Comparison of ENCODE assay signal across 8 cellular contexts in the genomic region with DNA sequence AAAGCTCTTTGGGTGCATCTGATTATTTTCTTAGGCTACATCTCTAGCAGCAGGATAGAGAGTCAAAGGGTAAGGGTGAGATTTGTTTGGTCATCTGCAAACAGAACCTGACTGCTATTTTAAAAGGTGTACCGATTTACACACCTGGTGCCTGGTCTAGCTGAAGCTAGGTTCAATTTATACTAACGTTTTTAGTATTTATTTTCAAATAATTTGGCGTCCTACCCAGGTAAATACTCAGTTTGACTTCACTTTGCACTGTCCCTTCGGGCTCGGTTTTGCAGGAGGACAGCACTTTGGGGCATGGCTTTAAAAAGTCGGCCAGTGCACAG. TPM values are rescaled to one million over a fixed set of nuclear protein-coding genes. Genes with fewer than 3 reads are reported as not detected.
DNase-seq lines count a peak whose midpoint lies in the region; ATAC-seq and TF ChIP-seq lines count a peak whose summit lies in the region.

No MANE protein-coding gene starts in this region.

- no peak for DNase-seq in CD8-positive, alpha-beta T cell
- DNase-seq in NB4 (ENCODE audit: low read depth) (no peak), A172 (ENCODE audit: low spot score) (no peak), hypothalamus (lab: John Stamatoyannopoulos, UW) (no peak), NCI-H774 (lab: John Stamatoyannopoulos, UW) (no peak)
- DNase-seq in effector memory CD4-positive, alpha-beta T cell, result no peak

- H3K36me3 Mint-ChIP-seq in CD8-positive, alpha-beta T cell, result peaks cover 26% of the 10 kb centered on the region

- peak overlapping the region; percentile 92 for H3K4me3 ChIP-seq in CD8-positive, alpha-beta T cell (ENCODE audit: low read depth, low read length)
- peak overlapping the region; percentile 94 for H3K4me3 ChIP-seq in NB4 (ENCODE audit: low read depth, low read length)
- peak overlapping the region; percentile 97 for H3K4me3 ChIP-seq in effector memory CD4-positive, alpha-beta T cell (ENCODE audit: insufficient read depth, low read depth, low read length, poor library complexity, severe bottlenecking)
- H3K4me3 ChIP-seq in neuron (ENCODE audit: low read length), result peak overlapping the region; percentile 82

- no peak for TF ChIP-seq CTCF in CD8-positive, alpha-beta T cell (IDR thresholded peaks at IDR 0.05)
- no peak for TF ChIP-seq CTCF in NB4 (IDR thresholded peaks at IDR 0.05; ENCODE audit: low read depth, low read length)

- peak overlapping the region; percentile 65 for H2AFZ ChIP-seq in neuron (ENCODE audit: low read depth, low read length)

- no peaks in the 10 kb centered on the region for H3K36me3 ChIP-seq in CD8-positive, alpha-beta T cell (ENCODE audit: insufficient read depth, low read length)
- no peaks in the 10 kb centered on the region for H3K36me3 ChIP-seq in effector memory CD4-positive, alpha-beta T cell (ENCODE audit: control insufficient read depth, insufficient read depth, low read length)
- peaks cover 19% of the 10 kb centered on the region for H3K36me3 ChIP-seq in neuron (ENCODE audit: insufficient read depth, low read length)

- peak overlapping the region; percentile 99 for H3K27ac Mint-ChIP-seq in CD8-positive, alpha-beta T cell

- no peaks in the 10 kb centered on the region for H3K27me3 Mint-ChIP-seq in CD8-positive, alpha-beta T cell (ENCODE audit: low read depth)

- H3K9me3 Mint-ChIP-seq in CD8-positive, alpha-beta T cell, result no peaks in the 10 kb centered on the region

- no peaks in the 10 kb centered on the region for H3K27me3 ChIP-seq in CD8-positive, alpha-beta T cell (ENCODE audit: insufficient read depth, low read length)
- H3K27me3 ChIP-seq in effector memory CD4-positive, alpha-beta T cell (replicated peaks; ENCODE audit: control insufficient read depth, insufficient read depth, low read length, poor library complexity, severe bottlenecking), result no peaks in the 10 kb centered on the region
- H3K27me3 ChIP-seq in neuron (ENCODE audit: insufficient read depth, low read length), result no peaks in the 10 kb centered on the region

- peaks cover 18% of the 10 kb centered on the region for H3K4me1 Mint-ChIP-seq in CD8-positive, alpha-beta T cell (ENCODE audit: low read depth)

- ATAC-seq in CD8-positive, alpha-beta T cell, result no peak
- no peak for ATAC-seq in HG03521 (IDR thresholded peaks at IDR 0.05; ENCODE audit: unreplicated experiment)

- POLR2A ChIA-PET in CD8-positive, alpha-beta T cell (lab: Charles Lee), result interaction anchor here (1.2 to 1.7 kb wide), 4 partner anchors 10 to 866 kb away, joined by 3 to 11 read pairs (median 7); partner anchors contain the start of genes ATAD2B, ITSN2 and NCOA1

- CTCF ChIA-PET in CD8-positive, alpha-beta T cell (lab: Charles Lee), result interaction anchor here (1.0 to 2.1 kb wide), 3 partner anchors 9 to 382 kb away, joined by 3 to 7 read pairs (median 4); no protein-coding TSS in a partner anchor

- peak overlapping the region; percentile 90 for H3K27ac ChIP-seq in CD8-positive, alpha-beta T cell (ENCODE audit: low read depth, low read length)
- H3K27ac ChIP-seq in effector memory CD4-positive, alpha-beta T cell (ENCODE audit: insufficient read depth, low read length, poor library complexity, severe bottlenecking), result peak overlapping the region; percentile 96

- peaks cover 12% of the 10 kb centered on the region for H3K4me1 ChIP-seq in CD8-positive, alpha-beta T cell (ENCODE audit: insufficient read depth, low read length)
- H3K4me1 ChIP-seq in effector memory CD4-positive, alpha-beta T cell (ENCODE audit: control insufficient read depth, insufficient read depth, low read length, poor library complexity, severe bottlenecking), result peaks cover 4% of the 10 kb centered on the region
- peaks cover 25% of the 10 kb centered on the region for H3K4me1 ChIP-seq in neuron (ENCODE audit: insufficient read depth, low read length)

- TF ChIP-seq POLR2A in NB4 (IDR thresholded peaks at IDR 0.05; ENCODE audit: extremely low read depth, insufficient read length), result no peak

- no peaks in the 10 kb centered on the region for H3K9me3 ChIP-seq in CD8-positive, alpha-beta T cell (ENCODE audit: low read length)
- H3K9me3 ChIP-seq in effector memory CD4-positive, alpha-beta T cell (ENCODE audit: control insufficient read depth, low read length), result no peaks in the 10 kb centered on the region
- peaks cover 5% of the 10 kb centered on the region for H3K9me3 ChIP-seq in neuron (ENCODE audit: low read length)

- intact Hi-C loops in CD8-positive, alpha-beta T cell (cut with DNase I, micrococcal nuclease), result loop anchor here (2.0 to 10.0 kb wide), 8 partner anchors 128 to 1555 kb away; partner anchors contain the start of genes SF3B6 (in 2 of the 2), ADCY3 (in 1 of the 2), ADGRF3 (in 1 of the 2) and ASXL2 (in 1 of the 2)

- H3K4me3 Mint-ChIP-seq in CD8-positive, alpha-beta T cell, result peak overlapping the region; percentile 98

RNA-seq across cellular contexts. Expression of gene PTRHD1, which starts 0.7 kb away (rescaled TPM):
- 10 to 100 TPM; 12.2 to 19.0 TPM for total RNA-seq in CD8-positive, alpha-beta T cell
- 41.9 and 51.6 TPM in 2 replicates for total RNA-seq in A172 (2014; rRNA removed; shearing (Covaris generic))

RNA-seq across cellular contexts. Expression of gene CENPO, which starts 0.7 kb away (rescaled TPM):
- total RNA-seq in CD8-positive, alpha-beta T cell, result 1 to 10 TPM; 3.4 to 3.6 TPM
- 47.1 and 54.0 TPM in 2 replicates for total RNA-seq in A172 (2014; rRNA removed; shearing (Covaris generic))

Comparison
In these comparisons a context has a peak if more than half of its experiments do, and no peak if none do; other contexts are left out.
1. RNA of gene CENPO, which starts 0.7 kb away (total RNA-seq): 47.1 to 54.0 TPM in A172; 3.4 to 3.6 TPM in CD8-positive, alpha-beta T cell; every median in the first group is over 10 times any median in the second.
2. Peak in every context shown above with its lines, with median percentiles within 50 percentile points of each other: H3K4me3 ChIP-seq.